Comparison of ENCODE assay signal across 14 cellular contexts in genomic region chr5:116788851-116789403, GRCh38.
"Had no signal": no experiment of that assay in that cellular context is flagged by ENCODE, and none has a peak within 500 bp of the region (broad histone marks: within the 10 kb centered on the region; RNA-seq: fewer than 3 reads in every experiment).

No MANE protein-coding gene starts in this region.

- H3K9me3 ChIP-seq: suprapubic skin had no signal

- H3K27ac ChIP-seq: esophagus muscularis mucosa, sigmoid colon, suprapubic skin had no signal

- H3K27me3 ChIP-seq: esophagus muscularis mucosa, sigmoid colon, suprapubic skin had no signal

- DNase-seq: activated CD4-positive, alpha-beta T cell treated with anti-CD3 and anti-CD28 coated beads, Interleukin-2, amount 50 U/mL, for 1 hour; activated naive CD4-positive, alpha-beta T cell treated with anti-CD3 and anti-CD28 coated beads for 36 hours; activated T-cell treated with anti-CD3 and anti-CD28 coated beads for 4 hours; central memory CD4-positive, alpha-beta T cell; mammary epithelial cell; mucosa of descending colon; natural killer cell; nucleus accumbens; sigmoid colon; stimulated activated CD4-positive, alpha-beta T cell treated with anti-CD3 and anti-CD28 coated beads, Interleukin-12 subunit alpha, Interleukin-12 subunit beta, amount 100 ng/mL, for 4 hours; stimulated activated naive CD8-positive, alpha-beta T cell treated with anti-CD3 and anti-CD28 coated beads, Interleukin-15, Interleukin-2, amounts not matched to agents 100 U/mL and 50 U/mL, for 24 hours had no signal

- H3K4me3 ChIP-seq: esophagus muscularis mucosa, mucosa of descending colon, sigmoid colon, suprapubic skin had no signal

- H3K4me1 ChIP-seq: esophagus muscularis mucosa, sigmoid colon, suprapubic skin had no signal

- H3K36me3 ChIP-seq: esophagus muscularis mucosa, sigmoid colon, suprapubic skin had no signal

- ATAC-seq: activated T-helper 17 cell treated with anti-CD3 and anti-CD28 coated beads, Interleukin-2, amount 50 U/mL, for 72 hours; mucosa of descending colon; stimulated activated naive CD8-positive, alpha-beta T cell treated with anti-CD3 and anti-CD28 coated beads, Interleukin-15, Interleukin-2, amounts not matched to agents 100 U/mL and 50 U/mL, for 24 hours had no signal
